ENCODE assay signal across 1 cellular context in the genomic region with DNA sequence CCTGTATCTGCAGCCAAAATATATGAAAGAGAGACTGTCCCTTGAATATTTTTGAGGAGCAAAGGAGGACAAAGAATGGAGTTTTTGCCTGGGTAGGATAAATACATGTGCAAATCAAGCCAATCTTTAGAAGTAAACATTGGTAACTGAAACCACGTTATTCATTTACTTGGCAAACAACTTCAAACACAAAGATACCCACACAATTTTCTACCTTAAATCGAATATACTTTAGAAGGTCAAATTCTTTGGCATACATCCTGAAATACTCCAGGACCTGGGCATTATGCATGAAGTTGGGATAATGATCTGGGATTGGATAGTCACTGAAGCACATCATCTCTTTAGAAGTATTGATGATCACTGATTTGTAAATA.
TF ChIP-seq lines count a peak whose summit lies in the region.

No MANE protein-coding gene starts in this region.

TF ChIP-seq in liver, 16 proteins besides CTCF, POLR2A, EP300 and RAD21 (continued from another document):
- TF ChIP-seq, protein P1, sequence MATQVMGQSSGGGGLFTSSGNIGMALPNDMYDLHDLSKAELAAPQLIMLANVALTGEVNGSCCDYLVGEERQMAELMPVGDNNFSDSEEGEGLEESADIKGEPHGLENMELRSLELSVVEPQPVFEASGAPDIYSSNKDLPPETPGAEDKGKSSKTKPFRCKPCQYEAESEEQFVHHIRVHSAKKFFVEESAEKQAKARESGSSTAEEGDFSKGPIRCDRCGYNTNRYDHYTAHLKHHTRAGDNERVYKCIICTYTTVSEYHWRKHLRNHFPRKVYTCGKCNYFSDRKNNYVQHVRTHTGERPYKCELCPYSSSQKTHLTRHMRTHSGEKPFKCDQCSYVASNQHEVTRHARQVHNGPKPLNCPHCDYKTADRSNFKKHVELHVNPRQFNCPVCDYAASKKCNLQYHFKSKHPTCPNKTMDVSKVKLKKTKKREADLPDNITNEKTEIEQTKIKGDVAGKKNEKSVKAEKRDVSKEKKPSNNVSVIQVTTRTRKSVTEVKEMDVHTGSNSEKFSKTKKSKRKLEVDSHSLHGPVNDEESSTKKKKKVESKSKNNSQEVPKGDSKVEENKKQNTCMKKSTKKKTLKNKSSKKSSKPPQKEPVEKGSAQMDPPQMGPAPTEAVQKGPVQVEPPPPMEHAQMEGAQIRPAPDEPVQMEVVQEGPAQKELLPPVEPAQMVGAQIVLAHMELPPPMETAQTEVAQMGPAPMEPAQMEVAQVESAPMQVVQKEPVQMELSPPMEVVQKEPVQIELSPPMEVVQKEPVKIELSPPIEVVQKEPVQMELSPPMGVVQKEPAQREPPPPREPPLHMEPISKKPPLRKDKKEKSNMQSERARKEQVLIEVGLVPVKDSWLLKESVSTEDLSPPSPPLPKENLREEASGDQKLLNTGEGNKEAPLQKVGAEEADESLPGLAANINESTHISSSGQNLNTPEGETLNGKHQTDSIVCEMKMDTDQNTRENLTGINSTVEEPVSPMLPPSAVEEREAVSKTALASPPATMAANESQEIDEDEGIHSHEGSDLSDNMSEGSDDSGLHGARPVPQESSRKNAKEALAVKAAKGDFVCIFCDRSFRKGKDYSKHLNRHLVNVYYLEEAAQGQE (IDR thresholded peaks at IDR 0.05), result peak; percentile 44
- TF ChIP-seq, protein P2, sequence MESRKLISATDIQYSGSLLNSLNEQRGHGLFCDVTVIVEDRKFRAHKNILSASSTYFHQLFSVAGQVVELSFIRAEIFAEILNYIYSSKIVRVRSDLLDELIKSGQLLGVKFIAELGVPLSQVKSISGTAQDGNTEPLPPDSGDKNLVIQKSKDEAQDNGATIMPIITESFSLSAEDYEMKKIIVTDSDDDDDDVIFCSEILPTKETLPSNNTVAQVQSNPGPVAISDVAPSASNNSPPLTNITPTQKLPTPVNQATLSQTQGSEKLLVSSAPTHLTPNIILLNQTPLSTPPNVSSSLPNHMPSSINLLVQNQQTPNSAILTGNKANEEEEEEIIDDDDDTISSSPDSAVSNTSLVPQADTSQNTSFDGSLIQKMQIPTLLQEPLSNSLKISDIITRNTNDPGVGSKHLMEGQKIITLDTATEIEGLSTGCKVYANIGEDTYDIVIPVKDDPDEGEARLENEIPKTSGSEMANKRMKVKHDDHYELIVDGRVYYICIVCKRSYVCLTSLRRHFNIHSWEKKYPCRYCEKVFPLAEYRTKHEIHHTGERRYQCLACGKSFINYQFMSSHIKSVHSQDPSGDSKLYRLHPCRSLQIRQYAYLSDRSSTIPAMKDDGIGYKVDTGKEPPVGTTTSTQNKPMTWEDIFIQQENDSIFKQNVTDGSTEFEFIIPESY (IDR thresholded peaks at IDR 0.05), result peak; percentile 64
- peak; percentile 58 for TF ChIP-seq SP1 (IDR thresholded peaks at IDR 0.05)
- TF ChIP-seq TAF1 (conservative IDR thresholded peaks at IDR 0.05), result no peak
- TF ChIP-seq RXRA (IDR thresholded peaks at IDR 0.05), result peak; percentile 78 to 81
